In genomic region chr7:23598321-23598720, GRCh38 we compare ENCODE assay signal across 1 cellular context.
TF ChIP-seq lines count a peak whose summit lies in the region.

No MANE protein-coding gene starts in this region.

TF ChIP-seq in K562, 482 proteins besides CTCF, POLR2A, EP300 and RAD21:
- TF ChIP-seq ZNF318 (IDR thresholded peaks at IDR 0.05; ENCODE audit: borderline replicate concordance in 1 of 2, low read depth in 1 of 2) (no peak), ZNF316 (IDR thresholded peaks at IDR 0.05) (peak; percentile 97), ETS2 (tag; IDR thresholded peaks at IDR 0.05; ENCODE audit: borderline replicate concordance, poor library complexity, severe bottlenecking) (no peak), ZNF253 (CRISPR knock-in tag; conservative IDR thresholded peaks at IDR 0.05) (no peak), SIRT6 (IDR thresholded peaks at IDR 0.05; ENCODE audit: low read depth, low read length) (no peak), C11orf30 (IDR thresholded peaks at IDR 0.05; ENCODE audit: low read depth) (peak; percentile 94), MAFG (tag; conservative IDR thresholded peaks at IDR 0.05) (peak; percentile 91), MAFK (IDR thresholded peaks at IDR 0.05; ENCODE audit: low read length) (peak; percentile 83), MAFF (IDR thresholded peaks at IDR 0.05; ENCODE audit: low read length) (peak; percentile 85), ZEB2 (IDR thresholded peaks at IDR 0.05) (peak; percentile 0; the same call in 1 of the 2 replicates)
